In genomic region chr22:49877642-49878041, GRCh38 we compare ENCODE assay signal across 23 cellular contexts.
"Had no signal": no experiment of that assay in that cellular context is flagged by ENCODE, and none has a peak within 500 bp of the region (broad histone marks: within the 10 kb centered on the region; RNA-seq: fewer than 3 reads in every experiment).

No MANE protein-coding gene starts in this region.

- H3K9me3 ChIP-seq: gastrocnemius medialis, mucosa of descending colon, neutrophil, prostate gland, right atrium auricular region, sigmoid colon, testis had no signal

- H2AFZ ChIP-seq: parathyroid adenoma had no signal

- ATAC-seq: esophagus mucosa; gastrocnemius medialis; mucosa of descending colon; natural killer cell treated with Interleukin-12 subunit alpha and Interleukin-12 subunit beta and Interleukin-15 and Interleukin-18, amount 100 ng/mL, for 72 hours; stimulated activated memory B cell treated with anti-CD40 and anti-IgM and Interleukin-4, amounts not matched to agents 10 μg/mL and 1 μg/mL and 100 μg/mL, for 72 hours; stimulated activated naive CD8-positive, alpha-beta T cell treated with anti-CD3 and anti-CD28 coated beads, Interleukin-15, Interleukin-2, amounts not matched to agents 100 U/mL and 50 U/mL, for 24 hours had no signal

- DNase-seq: effector CD4-positive, alpha-beta T cell; foreskin fibroblast; gastrocnemius medialis; mucosa of descending colon; naive B cell; sigmoid colon; stimulated activated CD4-positive, alpha-beta T cell treated with anti-CD3 and anti-CD28 coated beads, Interleukin-4, amount 100 ng/mL, for 4 hours; stimulated activated naive CD8-positive, alpha-beta T cell treated with anti-CD3 and anti-CD28 coated beads, Interleukin-15, Interleukin-2, amounts not matched to agents 100 U/mL and 50 U/mL, for 24 hours; substantia nigra; testis; tibial artery had no signal

- FAIRE-seq: colon, keratinocyte had no signal

- H3K36me3 ChIP-seq: gastrocnemius medialis, neutrophil, prostate gland, right atrium auricular region, sigmoid colon had no signal

- H3K27me3 ChIP-seq: dorsolateral prefrontal cortex, gastrocnemius medialis, neutrophil, right atrium auricular region, sigmoid colon, testis, tibial artery had no signal

- H3K4me1 ChIP-seq: gastrocnemius medialis, parathyroid adenoma, prostate gland, right atrium auricular region, sigmoid colon, testis, tibial artery had no signal

- H3K79me2 ChIP-seq: parathyroid adenoma had no signal

- H3K9ac ChIP-seq: parathyroid adenoma had no signal

- H3K4me3 ChIP-seq: dorsolateral prefrontal cortex, gastrocnemius medialis, lung, mucosa of descending colon, prostate gland, right atrium auricular region, sigmoid colon, testis, tibial artery had no signal

- H3K27ac ChIP-seq: dorsolateral prefrontal cortex, epithelial cell of prostate, gastrocnemius medialis, neutrophil, parathyroid adenoma, prostate gland, right atrium auricular region, sigmoid colon, testis, tibial artery had no signal
